1 cellular context compared by ENCODE assay signal in genomic region chr19:6737873-6738725, GRCh38.
A peak's percentile ranks its signal among the peaks of the same experiment; 100 is the strongest.
TF ChIP-seq lines count a peak whose summit lies in the region.

No MANE protein-coding gene starts in this region.

TF ChIP-seq in HepG2, 621 proteins besides CTCF, POLR2A, EP300 and RAD21 (continued from another document and continues in another):
- TF ChIP-seq FOXM1 (CRISPR knock-in tag; IDR thresholded peaks at IDR 0.05), result no peak; the same call in 1 of the 2 replicates
- no peak for TF ChIP-seq ZNF446 (CRISPR knock-in tag; IDR thresholded peaks at IDR 0.05)
- TF ChIP-seq ZNF691 (CRISPR knock-in tag; IDR thresholded peaks at IDR 0.05; ENCODE audit: borderline replicate concordance, low read depth), result no peak
- peak; percentile 82 to 96 for TF ChIP-seq NR2F1 (CRISPR knock-in tag; IDR thresholded peaks at IDR 0.05)
- TF ChIP-seq RFX5 (IDR thresholded peaks at IDR 0.05; ENCODE audit: low read depth, low read length), result no peak
- TF ChIP-seq YY1 (IDR thresholded peaks at IDR 0.05; ENCODE audit: insufficient read depth, insufficient replicate concordance, low read depth, low read length), result peak; percentile 60
- no peak for TF ChIP-seq TAF1 (CRISPR knock-in tag; IDR thresholded peaks at IDR 0.05)
- TF ChIP-seq ETV5 (CRISPR knock-in tag; IDR thresholded peaks at IDR 0.05; ENCODE audit: borderline replicate concordance), result no peak; the same call in 1 of the 2 replicates
- TF ChIP-seq NFIB (CRISPR knock-in tag; IDR thresholded peaks at IDR 0.05; ENCODE audit: borderline replicate concordance), result no peak
- TF ChIP-seq PLSCR1 (CRISPR knock-in tag; IDR thresholded peaks at IDR 0.05; ENCODE audit: borderline replicate concordance), result no peak
- TF ChIP-seq KLF11 (CRISPR knock-in tag; IDR thresholded peaks at IDR 0.05), result no peak
- 0 out of 2 replicates have a peak, but pooled peaks have one; percentile 3 for TF ChIP-seq ZNF704 (CRISPR knock-in tag; IDR thresholded peaks at IDR 0.05; ENCODE audit: borderline replicate concordance)
- no peak for TF ChIP-seq ARNT2 (CRISPR knock-in tag; IDR thresholded peaks at IDR 0.05; ENCODE audit: low read depth)
- TF ChIP-seq ZNF121 (CRISPR knock-in tag; IDR thresholded peaks at IDR 0.05), result no peak
- no peak for TF ChIP-seq ZHX2 (IDR thresholded peaks at IDR 0.05; ENCODE audit: low read depth)
- no peak; the same call in 1 of the 2 replicates for TF ChIP-seq ZHX2 (CRISPR knock-in tag; IDR thresholded peaks at IDR 0.05; ENCODE audit: borderline replicate concordance)
- 0 out of 2 replicates have a peak, but pooled peaks have one; percentile 30 for TF ChIP-seq ZNF138 (CRISPR knock-in tag; IDR thresholded peaks at IDR 0.05; ENCODE audit: low read depth)
- no peak for TF ChIP-seq HIC2 (CRISPR knock-in tag; IDR thresholded peaks at IDR 0.05; ENCODE audit: low read depth)
- TF ChIP-seq ZBTB10 (CRISPR knock-in tag; IDR thresholded peaks at IDR 0.05; ENCODE audit: borderline replicate concordance), result peak; percentile 76; the same call in 1 of the 2 replicates
- peak; percentile 6; the same call in 1 of the 2 replicates for TF ChIP-seq SMAD3 (CRISPR knock-in tag; IDR thresholded peaks at IDR 0.05)
- no peak; the same call in 1 of the 2 replicates for TF ChIP-seq SAFB2 (CRISPR knock-in tag; IDR thresholded peaks at IDR 0.05; ENCODE audit: borderline replicate concordance, low read depth)
- TF ChIP-seq DR1 (CRISPR knock-in tag; IDR thresholded peaks at IDR 0.05), result 0 out of 2 replicates have a peak, but pooled peaks have one; percentile 24
- no peak for TF ChIP-seq ZNF879 (CRISPR knock-in tag; IDR thresholded peaks at IDR 0.05)
- peak; percentile 97 for TF ChIP-seq THAP11 (CRISPR knock-in tag; IDR thresholded peaks at IDR 0.05)
- TF ChIP-seq KDM2A (CRISPR knock-in tag; IDR thresholded peaks at IDR 0.05; ENCODE audit: borderline replicate concordance, low read depth), result no peak
- no peak for TF ChIP-seq ZFP41 (CRISPR knock-in tag; IDR thresholded peaks at IDR 0.05; ENCODE audit: borderline replicate concordance)
- no peak for TF ChIP-seq ZNF780A (CRISPR knock-in tag; IDR thresholded peaks at IDR 0.05)
- no peak for TF ChIP-seq ZNF766 (CRISPR knock-in tag; IDR thresholded peaks at IDR 0.05; ENCODE audit: borderline replicate concordance)
- peak; percentile 49; the same call in 1 of the 2 replicates for TF ChIP-seq ZFX (CRISPR knock-in tag; IDR thresholded peaks at IDR 0.05; ENCODE audit: low read depth)
- TF ChIP-seq SRSF1 (optimal IDR thresholded peaks at IDR 0.05; ENCODE audit: low read depth, low read length), result no peak
- peak; percentile 82 for TF ChIP-seq CHD4 (IDR thresholded peaks at IDR 0.05; ENCODE audit: borderline replicate concordance, low read length)
- TF ChIP-seq MXI1 (IDR thresholded peaks at IDR 0.05; ENCODE audit: borderline replicate concordance, low read depth, low read length), result no peak; the same call in 2 of the 3 replicates
- TF ChIP-seq ZNF343 (CRISPR knock-in tag; IDR thresholded peaks at IDR 0.05), result no peak
- peak; percentile 29; the same call in 1 of the 2 replicates for TF ChIP-seq ZNF124 (CRISPR knock-in tag; IDR thresholded peaks at IDR 0.05)
- TF ChIP-seq SOX6 (IDR thresholded peaks at IDR 0.05), result no peak
- no peak for TF ChIP-seq SOX6 (CRISPR knock-in tag; IDR thresholded peaks at IDR 0.05)
- TF ChIP-seq ZNF543 (CRISPR knock-in tag; IDR thresholded peaks at IDR 0.05), result no peak
- peak; percentile 31; the same call in 1 of the 2 replicates for TF ChIP-seq RCOR2 (CRISPR knock-in tag; IDR thresholded peaks at IDR 0.05)
- no peak for TF ChIP-seq DMAP1 (CRISPR knock-in tag; IDR thresholded peaks at IDR 0.05)
- no peak for TF ChIP-seq NFAT5 (CRISPR knock-in tag; IDR thresholded peaks at IDR 0.05)
- peak; percentile 83 for TF ChIP-seq STAG1 (CRISPR knock-in tag; IDR thresholded peaks at IDR 0.05)
- peak; percentile 94 for TF ChIP-seq ZBTB7A (CRISPR knock-in tag; IDR thresholded peaks at IDR 0.05)
- 0 out of 2 replicates have a peak, but pooled peaks have one; percentile 24 for TF ChIP-seq ZMYM4 (CRISPR knock-in tag; IDR thresholded peaks at IDR 0.05)
- TF ChIP-seq ZFP82 (CRISPR knock-in tag; IDR thresholded peaks at IDR 0.05; ENCODE audit: borderline replicate concordance), result no peak
- TF ChIP-seq HES4 (CRISPR knock-in tag; IDR thresholded peaks at IDR 0.05; ENCODE audit: borderline replicate concordance), result no peak
- TF ChIP-seq ZNF598 (CRISPR knock-in tag; IDR thresholded peaks at IDR 0.05; ENCODE audit: borderline replicate concordance), result 0 out of 2 replicates have a peak, but pooled peaks have one; percentile 13
- no peak for TF ChIP-seq ZSCAN12 (CRISPR knock-in tag; IDR thresholded peaks at IDR 0.05)
- TF ChIP-seq TEAD3 (CRISPR knock-in tag; optimal IDR thresholded peaks at IDR 0.05; ENCODE audit: borderline replicate concordance), result peak; percentile 71
- no peak for TF ChIP-seq ZNF644 (CRISPR knock-in tag; IDR thresholded peaks at IDR 0.05; ENCODE audit: low read depth)
- no peak for TF ChIP-seq ZNF792 (CRISPR knock-in tag; IDR thresholded peaks at IDR 0.05)
- no peak for TF ChIP-seq ZNF562 (CRISPR knock-in tag; IDR thresholded peaks at IDR 0.05; ENCODE audit: borderline replicate concordance)
- TF ChIP-seq ZNF333 (CRISPR knock-in tag; IDR thresholded peaks at IDR 0.05; ENCODE audit: borderline replicate concordance), result 0 out of 2 replicates have a peak, but pooled peaks have one; percentile 17
